ENCODE assay signal across 19 cellular contexts in genomic region chr12:29230800-29231560, GRCh38.
DNase-seq lines count a peak whose midpoint lies in the region; ATAC-seq, FAIRE-seq and TF ChIP-seq lines count a peak whose summit lies in the region.
"Had no signal": no experiment of that assay in that cellular context is flagged by ENCODE, and none has a peak within 500 bp of the region (broad histone marks: within the 10 kb centered on the region; RNA-seq: fewer than 3 reads in every experiment).

No MANE protein-coding gene starts in this region.

- no peak overlapping the region for H3K18ac ChIP-seq in trophoblast cell (ENCODE audit: low read length)

- H3K9me2 ChIP-seq in SK-N-SH (no peaks in the 10 kb centered on the region), PC-3 (replicated peaks; ENCODE audit: low read length) (no peaks in the 10 kb centered on the region; the same call in 1 of the 2 replicates), GM23248 (ENCODE audit: insufficient read depth) (no peaks in the 10 kb centered on the region)

- WGBS in SK-N-SH (ENCODE audit: low lambda C conversion rate) = 68% methylated on average over 2 of the region's 2 CpGs
- WGBS in trophoblast cell (ENCODE audit: extremely low coverage, insufficient coverage, insufficient read length) = no CpG with 5 or more reads among the region's 2 CpGs
- 66 to 88% methylated on average over 2 of the region's 2 CpGs for WGBS in GM23248 (ENCODE audit: low coverage in 1 of 2, low lambda C conversion rate in 2 of 2, missing lambda C conversion rate in 2 of 2), 2 experiments

- H3K27me3 ChIP-seq in SK-N-SH (ENCODE audit: insufficient read depth) (no peaks in the 10 kb centered on the region), PC-3 (ENCODE audit: low read length) (no peaks in the 10 kb centered on the region), bronchial epithelial cell (ENCODE audit: control insufficient read depth, insufficient read depth, low read length) (no peaks in the 10 kb centered on the region), trophoblast cell (ENCODE audit: insufficient read depth, low read length) (no peaks in the 10 kb centered on the region), GM23248 (replicated peaks; ENCODE audit: insufficient read depth) (no peaks in the 10 kb centered on the region)
- H3K27me3 ChIP-seq: BE2C had no signal

- H2BK5ac ChIP-seq in trophoblast cell (ENCODE audit: low read depth, low read length, poor library complexity) = no peak overlapping the region

- H2BK12ac ChIP-seq in trophoblast cell (ENCODE audit: low read length) = no peak overlapping the region

- no peaks in the 10 kb centered on the region for H3K79me2 ChIP-seq in SK-N-SH (ENCODE audit: insufficient read depth)
- H3K79me2 ChIP-seq in PC-3 (ENCODE audit: low read length) = no peaks in the 10 kb centered on the region
- no peaks in the 10 kb centered on the region for H3K79me2 ChIP-seq in trophoblast cell (ENCODE audit: control insufficient read depth, insufficient read depth, low read length, poor library complexity)
- H3K79me2 ChIP-seq in GM23248 (ENCODE audit: insufficient read depth) = no peaks in the 10 kb centered on the region

- CTCF ChIA-PET in SK-N-SH (lab: Yijun Ruan, JAX) = interaction anchor here (1.1 kb wide), 1 partner anchor 86 kb away, joined by 5 read pairs; no protein-coding TSS in a partner anchor
- CTCF ChIA-PET in PC-3 (lab: Charles Lee) = no interaction called here

- H3K4me3 ChIP-seq in SK-N-SH (ENCODE audit: low read depth in 2 of 2, low read length in 1 of 2) (no peak overlapping the region), PC-3 (ENCODE audit: low read length) (no peak overlapping the region), bronchial epithelial cell (ENCODE audit: low read depth, low read length) (no peak overlapping the region), trophoblast cell (ENCODE audit: low read depth, low read length) (no peak overlapping the region), GM23248 (no peak overlapping the region)
- H3K4me3 ChIP-seq: K562 had no signal

- H3K4me1 ChIP-seq in SK-N-SH (ENCODE audit: control insufficient read depth in 1 of 2, insufficient read depth in 2 of 2, low read depth in 1 of 2, low read length in 1 of 2) (peaks cover 0 to 7% of the 10 kb centered on the region in 2 experiments; a peak in 2 of 4 replicates), PC-3 (ENCODE audit: insufficient read depth, low read length) (peaks cover 35% of the 10 kb centered on the region), trophoblast cell (ENCODE audit: control insufficient read depth in 1 of 2, insufficient read depth in 2 of 2, low read length in 2 of 2) (peaks cover 4% of the 10 kb centered on the region in 2 experiments), GM23248 (ENCODE audit: insufficient read depth) (peaks cover 10% of the 10 kb centered on the region)

- H3K4me2 ChIP-seq in SK-N-SH = no peak overlapping the region
- H3K4me2 ChIP-seq in PC-3 (ENCODE audit: low read length) = peak overlapping the region; percentile 14
- H3K4me2 ChIP-seq in trophoblast cell (ENCODE audit: low read length) = no peak overlapping the region
- H3K4me2 ChIP-seq in GM23248 (ENCODE audit: unreplicated experiment) = no peak overlapping the region

- no peak overlapping the region for H3K23ac ChIP-seq in trophoblast cell (ENCODE audit: low read length)

- no peak overlapping the region for H4K91ac ChIP-seq in trophoblast cell (ENCODE audit: low read depth, low read length)

- no peaks in the 10 kb centered on the region for H3K79me1 ChIP-seq in trophoblast cell (ENCODE audit: low read length)

- DNase-seq in SK-N-SH = no peak
- DNase-seq in PC-3 = peak; percentile 79
- DNase-seq in bronchial epithelial cell (ENCODE audit: low read depth) = peak; percentile 29
- DNase-seq in trophoblast cell = peak; percentile 68 to 89
- DNase-seq in AG20443 (ENCODE audit: low spot score) = no peak
- DNase-seq in HuH-7 (ENCODE audit: low spot score) = no peak
- DNase-seq in GM23248 = no peak
- DNase-seq: 8988T; BE2C; C1 segment of cervical spinal cord; CD4-positive, CD25-positive, alpha-beta regulatory T cell; CD8-positive, alpha-beta memory T cell; COR-L47; DMS 273 treated with DMSO at 0.1 percent for 48 hours; DMS79; GDM1 had no signal

- no peak overlapping the region for H2BK120ac ChIP-seq in trophoblast cell (ENCODE audit: insufficient read depth, low read length, poor library complexity)

- TF ChIP-seq CTCF in SK-N-SH (IDR thresholded peaks at IDR 0.05) (no peak), PC-3 (conservative IDR thresholded peaks at IDR 0.05; ENCODE audit: low read depth, low read length) (no peak), bronchial epithelial cell (IDR thresholded peaks at IDR 0.05; ENCODE audit: insufficient read depth, low read length, severe bottlenecking) (no peak)

- no peak overlapping the region for H4K12ac ChIP-seq in trophoblast cell (ENCODE audit: low read depth, low read length)

- no peak for TF ChIP-seq EP300 in SK-N-SH (IDR thresholded peaks at IDR 0.05; ENCODE audit: borderline replicate concordance in 1 of 2, low read depth in 1 of 2, low read length in 1 of 2)

- intact Hi-C loops in PC-3 (cut with micrococcal nuclease) = no loop called here

- H3K9me3 ChIP-seq in SK-N-SH = no peaks in the 10 kb centered on the region
- H3K9me3 ChIP-seq in PC-3 (ENCODE audit: low read length) = no peaks in the 10 kb centered on the region
- H3K9me3 ChIP-seq in trophoblast cell (ENCODE audit: insufficient read depth, low read depth, low read length) = peaks cover 2% of the 10 kb centered on the region
- no peaks in the 10 kb centered on the region for H3K9me3 ChIP-seq in GM23248 (ENCODE audit: low read depth)
- H3K9me3 ChIP-seq: BE2C had no signal

- H4K20me1 ChIP-seq in SK-N-SH (ENCODE audit: insufficient read depth) (no peaks in the 10 kb centered on the region), PC-3 (ENCODE audit: low read length) (no peaks in the 10 kb centered on the region), GM23248 (ENCODE audit: insufficient read depth) (no peaks in the 10 kb centered on the region)

- no peak overlapping the region for H3K14ac ChIP-seq in trophoblast cell (ENCODE audit: low read length)

- H2AFZ ChIP-seq in SK-N-SH (ENCODE audit: low read depth) (no peak overlapping the region), PC-3 (ENCODE audit: low read length) (no peak overlapping the region), trophoblast cell (ENCODE audit: insufficient read depth, low read length, poor library complexity) (no peak overlapping the region), GM23248 (no peak overlapping the region)

- H2AK5ac ChIP-seq in trophoblast cell (ENCODE audit: low read length) = no peak overlapping the region

- in situ Hi-C loops in GM23248 (cut with MboI) = no loop called here

- ATAC-seq in SK-N-SH treated with all-trans-retinoic acid at 6 μM for 48 hours (no peak), PC-3 (no peak)
- ATAC-seq: K562 had no signal

- no peak overlapping the region for H4K8ac ChIP-seq in trophoblast cell (ENCODE audit: low read depth, low read length)

- H3K36me3 ChIP-seq in SK-N-SH (replicated peaks in 1 of 2; ENCODE audit: control insufficient read depth in 1 of 2, insufficient read depth in 2 of 2, low read length in 1 of 2) = no peaks in the 10 kb centered on the region
- no peaks in the 10 kb centered on the region for H3K36me3 ChIP-seq in PC-3 (ENCODE audit: low read depth, low read length)
- no peaks in the 10 kb centered on the region for H3K36me3 ChIP-seq in bronchial epithelial cell (ENCODE audit: control insufficient read depth, insufficient read depth, low read length)
- H3K36me3 ChIP-seq in trophoblast cell (ENCODE audit: control insufficient read depth in 1 of 2, insufficient read depth in 2 of 2, low read length in 2 of 2) = peaks cover 0 to 2% of the 10 kb centered on the region in 2 experiments
- no peaks in the 10 kb centered on the region for H3K36me3 ChIP-seq in GM23248 (ENCODE audit: low read depth)

- H3K9ac ChIP-seq in SK-N-SH (no peak overlapping the region), PC-3 (ENCODE audit: low read length) (no peak overlapping the region), trophoblast cell (ENCODE audit: low read length) (no peak overlapping the region), GM23248 (no peak overlapping the region)

- H3K4ac ChIP-seq in trophoblast cell (ENCODE audit: low read depth, low read length) = no peak overlapping the region

- H3K27ac ChIP-seq in SK-N-SH (ENCODE audit: low read depth in 2 of 2, low read length in 1 of 2) (no peak overlapping the region), PC-3 (ENCODE audit: low read length) (no peak overlapping the region), trophoblast cell (ENCODE audit: low read depth, low read length) (no peak overlapping the region), GM23248 (no peak overlapping the region)

- POLR2A ChIA-PET in SK-N-SH (lab: Yijun Ruan, JAX) = no interaction called here
- POLR2A ChIA-PET in PC-3 (lab: Charles Lee; ENCODE audit: unreplicated experiment) = no interaction called here

- FAIRE-seq in bronchial epithelial cell (lab: Jason Lieb, UNC) = no peak
- FAIRE-seq: H54, K562 had no signal

- no TSS peak for BruUV-seq in PC-3 (replicated peaks; lab: Mats Ljungman, UMichigan)

- H3F3A ChIP-seq in SK-N-SH (replicated peaks; ENCODE audit: insufficient read depth) (peaks cover 4% of the 10 kb centered on the region), PC-3 (ENCODE audit: low read length, unreplicated experiment) (no peaks in the 10 kb centered on the region), GM23248 (ENCODE audit: insufficient read depth) (no peaks in the 10 kb centered on the region)

- TF ChIP-seq RAD21 in SK-N-SH (IDR thresholded peaks at IDR 0.05; ENCODE audit: low read length) = no peak

TF ChIP-seq in SK-N-SH, 30 proteins besides CTCF, POLR2A, EP300 and RAD21 (continues in another document):
- TF ChIP-seq GATA2 (CRISPR knock-in tag; IDR thresholded peaks at IDR 0.05) = no peak
- no peak for TF ChIP-seq RFX5 (IDR thresholded peaks at IDR 0.05; ENCODE audit: low read length)

TF ChIP-seq in SK-N-SH treated with all-trans-retinoic acid at 6 μM for 48 hours, 23 proteins besides CTCF, POLR2A, EP300 and RAD21:
- no peak for TF ChIP-seq BACH2 (CRISPR knock-in tag; IDR thresholded peaks at IDR 0.05; ENCODE audit: borderline replicate concordance)
- TF ChIP-seq, protein P1, sequence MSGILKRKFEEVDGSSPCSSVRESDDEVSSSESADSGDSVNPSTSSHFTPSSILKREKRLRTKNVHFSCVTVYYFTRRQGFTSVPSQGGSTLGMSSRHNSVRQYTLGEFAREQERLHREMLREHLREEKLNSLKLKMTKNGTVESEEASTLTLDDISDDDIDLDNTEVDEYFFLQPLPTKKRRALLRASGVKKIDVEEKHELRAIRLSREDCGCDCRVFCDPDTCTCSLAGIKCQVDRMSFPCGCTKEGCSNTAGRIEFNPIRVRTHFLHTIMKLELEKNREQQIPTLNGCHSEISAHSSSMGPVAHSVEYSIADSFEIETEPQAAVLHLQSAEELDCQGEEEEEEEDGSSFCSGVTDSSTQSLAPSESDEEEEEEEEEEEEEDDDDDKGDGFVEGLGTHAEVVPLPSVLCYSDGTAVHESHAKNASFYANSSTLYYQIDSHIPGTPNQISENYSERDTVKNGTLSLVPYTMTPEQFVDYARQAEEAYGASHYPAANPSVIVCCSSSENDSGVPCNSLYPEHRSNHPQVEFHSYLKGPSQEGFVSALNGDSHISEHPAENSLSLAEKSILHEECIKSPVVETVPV (CRISPR knock-in tag; IDR thresholded peaks at IDR 0.05) = no peak
- no peak for TF ChIP-seq TOX (CRISPR knock-in tag; IDR thresholded peaks at IDR 0.05; ENCODE audit: borderline replicate concordance)
- TF ChIP-seq CSDC2 (CRISPR knock-in tag; IDR thresholded peaks at IDR 0.05) = no peak
- no peak for TF ChIP-seq ARNTL (CRISPR knock-in tag; IDR thresholded peaks at IDR 0.05; ENCODE audit: borderline replicate concordance, low read depth)

Comparison
In these comparisons a context has a peak if more than half of its experiments do, and no peak if none do; other contexts are left out.
1. DNase-seq: peak in PC-3 (single experiment), bronchial epithelial cell (single experiment) and trophoblast cell (2 of 2); none in SK-N-SH (single experiment), AG20443 (single experiment), HuH-7 (single experiment) and GM23248 (single experiment).